Comparison of ENCODE assay signal across 7 cellular contexts in the genomic region with DNA sequence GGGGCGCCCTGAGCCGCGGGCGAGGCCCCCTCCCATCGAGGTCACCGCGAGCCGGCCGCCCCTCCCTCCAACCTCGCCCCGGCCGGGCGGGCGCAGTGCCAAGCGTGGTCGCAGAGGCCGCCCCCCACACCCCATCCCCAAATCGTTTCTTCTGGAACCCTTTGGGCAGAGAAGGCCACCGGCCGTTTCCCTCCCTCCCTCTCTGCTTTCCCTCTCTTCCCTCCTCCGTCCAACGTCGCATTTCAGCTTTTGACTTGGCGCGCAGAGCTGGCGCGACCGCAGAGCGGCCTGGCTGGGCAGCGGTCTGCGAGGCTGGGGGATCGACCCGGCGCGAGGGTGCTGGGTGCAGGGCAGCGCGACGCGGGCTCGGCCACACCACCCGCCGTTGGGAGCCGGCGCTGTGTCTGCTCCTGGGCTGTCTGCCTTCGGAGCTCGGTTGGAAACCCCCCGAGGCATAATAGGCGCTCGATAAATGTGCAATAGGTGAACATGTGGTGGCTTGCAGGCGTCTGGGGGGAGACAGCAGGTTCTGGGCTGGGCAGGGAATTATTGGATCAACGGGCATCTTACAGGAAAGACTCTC. TPM values are rescaled to one million over a fixed set of nuclear protein-coding genes. Genes with fewer than 3 reads are reported as not detected.
DNase-seq lines count a peak whose midpoint lies in the region; ATAC-seq and TF ChIP-seq lines count a peak whose summit lies in the region.
"Had no signal": no experiment of that assay in that cellular context is flagged by ENCODE, and none has a peak within 500 bp of the region (broad histone marks: within the 10 kb centered on the region; RNA-seq: fewer than 3 reads in every experiment).

No MANE protein-coding gene starts in this region.

- ATAC-seq in HG02642 (IDR thresholded peaks at IDR 0.05; ENCODE audit: poor library complexity, unreplicated experiment): no peak

- H3K4me3 ChIP-seq in fibroblast of pulmonary artery (replicated peaks; ENCODE audit: low read depth, low read length): peak overlapping the region; percentile 40

- peak; percentile 2 for DNase-seq in GDM1 (lab: John Stamatoyannopoulos, UW)
- peak; percentile 86 for DNase-seq in NCI-H446 treated with DMSO at 0.1 percent for 48 hours (lab: John Stamatoyannopoulos, UW)
- DNase-seq in fibroblast of pulmonary artery (ENCODE audit: low read depth): no peak
- no peak for DNase-seq in activated effector memory CD4-positive, alpha-beta T cell treated with anti-CD3 and anti-CD28 coated beads, Interleukin-2, amount 50 U/mL, for 16 hours

- TF ChIP-seq CTCF in fibroblast of pulmonary artery (IDR thresholded peaks at IDR 0.05; ENCODE audit: low read length, missing control alignments): no peak

- H3K27ac ChIP-seq in temporal lobe (ENCODE audit: low read depth, low read length): peak overlapping the region; percentile 56

RNA-seq across cellular contexts. Expression of gene NTN3, which starts 2.9 kb away (rescaled TPM):
- 3.2 TPM for total RNA-seq in temporal lobe
- total RNA-seq: activated CD8-positive, alpha-beta memory T cell treated with anti-CD3 and anti-CD28 coated beads for 36 hours had no signal

RNA-seq across cellular contexts. Expression of gene TBC1D24, which starts 6.7 kb away (rescaled TPM):
- 22.1 TPM for total RNA-seq in temporal lobe

RNA-seq across cellular contexts. Expression of gene TEDC2, which starts 8.3 kb away (rescaled TPM):
- total RNA-seq in temporal lobe: 3.9 TPM

RNA-seq across cellular contexts. Expression of gene CCNF, which starts 39.0 kb away (rescaled TPM):
- total RNA-seq in temporal lobe: 6.6 TPM

RNA-seq across cellular contexts. Expression of gene ATP6V0C, which starts 45.5 kb away (rescaled TPM):
- total RNA-seq in temporal lobe: 14.8 TPM

Comparison
In these comparisons a context has a peak if more than half of its experiments do, and no peak if none do; other contexts are left out.
1. DNase-seq: peak in GDM1 (single experiment) and NCI-H446 treated with DMSO at 0.1 percent for 48 hours (single experiment); none in fibroblast of pulmonary artery (single experiment) and activated effector memory CD4-positive, alpha-beta T cell treated with anti-CD3 and anti-CD28 coated beads, Interleukin-2, amount 50 U/mL, for 16 hours (single experiment).